ENCODE assay signal across 28 cellular contexts in genomic region chr1:28551381-28551780, GRCh38. TPM values are rescaled to one million over a fixed set of nuclear protein-coding genes. Genes with fewer than 3 reads are reported as not detected.
A peak's percentile ranks its signal among the peaks of the same experiment; 100 is the strongest.
DNase-seq lines count a peak whose midpoint lies in the region; ATAC-seq and TF ChIP-seq lines count a peak whose summit lies in the region.
"Had no signal": no experiment of that assay in that cellular context is flagged by ENCODE, and none has a peak within 500 bp of the region (broad histone marks: within the 10 kb centered on the region; RNA-seq: fewer than 3 reads in every experiment).

No MANE protein-coding gene starts in this region.

- peak overlapping the region in 1 of 7 donors; percentile 3 for H3K4me3 Mint-ChIP-seq in CD8-positive, alpha-beta memory T cell
- peak overlapping the region; percentile 5 for H3K4me3 Mint-ChIP-seq in activated T-helper 1 cell treated with anti-CD3 and anti-CD28 coated beads, Interleukin-12 subunit alpha, Interleukin-12 subunit beta, Interleukin-2, Interleukin-4 antibody, amounts not matched to agents 30 ng/mL and 10 ng/mL and 1 ng/mL, durations not matched to agents 14 hours and 24 hours and 36 hours
- H3K4me3 Mint-ChIP-seq in stimulated activated naive B cell treated with anti-CD40 and anti-IgM and Interleukin-4, amounts not matched to agents 10 μg/mL and 1 μg/mL and 100 μg/mL, for 72 hours = no peak overlapping the region

- H3K4me1 ChIP-seq in CD8-positive, alpha-beta memory T cell (ENCODE audit: insufficient read depth, low read length) = peaks cover 19% of the 10 kb centered on the region
- peaks cover 2 to 6% of the 10 kb centered on the region in 2 donors for H3K4me1 ChIP-seq in mucosa of rectum (ENCODE audit: control insufficient read depth in 2 of 2, insufficient read depth in 2 of 2, low read length in 2 of 2)

- H3K4me3 ChIP-seq in CD8-positive, alpha-beta memory T cell (ENCODE audit: low read length) = no peak overlapping the region
- H3K4me3 ChIP-seq in mucosa of rectum (ENCODE audit: low read length in 2 of 2) = peak overlapping the region in 1 of 2 donors; percentile 16
- H3K4me3 ChIP-seq: GM12878 had no signal

- H3K27ac ChIP-seq in 22Rv1 (peak overlapping the region; percentile 89; the same call in 1 of the 2 replicates), mucosa of rectum (ENCODE audit: low read depth in 2 of 2, low read length in 2 of 2) (peak overlapping the region; percentile 7 to 48)
- no peak overlapping the region for H3K27ac ChIP-seq in CD8-positive, alpha-beta memory T cell (ENCODE audit: low read depth, low read length)
- H3K27ac ChIP-seq: left lung had no signal

- CTCF ChIA-PET in CD8-positive, alpha-beta memory T cell (lab: Charles Lee) = interaction anchor here (1.1 to 1.5 kb wide), 2 partner anchors 33 to 185 kb away, joined by 4 read pairs; partner anchors contain the start of gene YTHDF2

- peaks cover 0 to 24% (median 0%) of the 10 kb centered on the region in 3 donors for H3K36me3 Mint-ChIP-seq in CD8-positive, alpha-beta memory T cell
- H3K36me3 Mint-ChIP-seq in activated T-helper 1 cell treated with anti-CD3 and anti-CD28 coated beads, Interleukin-12 subunit alpha, Interleukin-12 subunit beta, Interleukin-2, Interleukin-4 antibody, amounts not matched to agents 30 ng/mL and 10 ng/mL and 1 ng/mL, durations not matched to agents 14 hours and 24 hours and 36 hours (ENCODE audit: low read depth) = peaks cover 8% of the 10 kb centered on the region
- H3K36me3 Mint-ChIP-seq in stimulated activated naive B cell treated with anti-CD40 and anti-IgM and Interleukin-4, amounts not matched to agents 10 μg/mL and 1 μg/mL and 100 μg/mL, for 72 hours = peaks cover 7 to 9% of the 10 kb centered on the region in 2 donors

- H3K9me3 Mint-ChIP-seq in CD8-positive, alpha-beta memory T cell = no peaks in the 10 kb centered on the region
- no peaks in the 10 kb centered on the region for H3K9me3 Mint-ChIP-seq in activated T-helper 1 cell treated with anti-CD3 and anti-CD28 coated beads, Interleukin-12 subunit alpha, Interleukin-12 subunit beta, Interleukin-2, Interleukin-4 antibody, amounts not matched to agents 30 ng/mL and 10 ng/mL and 1 ng/mL, durations not matched to agents 14 hours and 24 hours and 36 hours
- no peaks in the 10 kb centered on the region for H3K9me3 Mint-ChIP-seq in stimulated activated naive B cell treated with anti-CD40 and anti-IgM and Interleukin-4, amounts not matched to agents 10 μg/mL and 1 μg/mL and 100 μg/mL, for 72 hours
- H3K9me3 Mint-ChIP-seq: activated B cell treated with CpG ODN at 0.5 μM for 24 hours; central memory CD8-positive, alpha-beta T cell; naive B cell had no signal

- H3K9me3 ChIP-seq in CD8-positive, alpha-beta memory T cell (ENCODE audit: low read length) = no peaks in the 10 kb centered on the region
- no peaks in the 10 kb centered on the region for H3K9me3 ChIP-seq in mucosa of rectum (ENCODE audit: control insufficient read depth in 2 of 2, low read length in 2 of 2)
- H3K9me3 ChIP-seq: gastroesophageal sphincter, left lung, upper lobe of left lung had no signal

- no peak for ATAC-seq in stimulated activated naive B cell treated with anti-CD40 and anti-IgM and Interleukin-4, amounts not matched to agents 10 μg/mL and 1 μg/mL and 100 μg/mL, for 72 hours (replicated peaks)
- ATAC-seq: gastroesophageal sphincter, GM12878, HepG2, left lung, Panc1 had no signal

- no peaks in the 10 kb centered on the region for H3K27me3 ChIP-seq in CD8-positive, alpha-beta memory T cell (ENCODE audit: insufficient read depth, low read length, poor library complexity, severe bottlenecking)
- no peaks in the 10 kb centered on the region for H3K27me3 ChIP-seq in mucosa of rectum (ENCODE audit: control insufficient read depth in 2 of 2, insufficient read depth in 2 of 2, low read length in 2 of 2)
- H3K27me3 ChIP-seq: dorsolateral prefrontal cortex, gastroesophageal sphincter, left lung, upper lobe of left lung had no signal

- POLR2A ChIA-PET in CD8-positive, alpha-beta memory T cell (lab: Charles Lee) = interaction anchor here (0.5 to 4.6 kb wide), 4 partner anchors 29 to 185 kb away, joined by 3 to 59 read pairs (median 4); partner anchors contain the start of genes RNU11 and YTHDF2

- H3K4me1 Mint-ChIP-seq in CD8-positive, alpha-beta memory T cell = peaks cover 20 to 37% (median 21%) of the 10 kb centered on the region in 3 donors
- peaks cover 18% of the 10 kb centered on the region for H3K4me1 Mint-ChIP-seq in activated T-helper 1 cell treated with anti-CD3 and anti-CD28 coated beads, Interleukin-12 subunit alpha, Interleukin-12 subunit beta, Interleukin-2, Interleukin-4 antibody, amounts not matched to agents 30 ng/mL and 10 ng/mL and 1 ng/mL, durations not matched to agents 14 hours and 24 hours and 36 hours (ENCODE audit: low read depth)
- peaks cover 0 to 19% of the 10 kb centered on the region in 2 donors for H3K4me1 Mint-ChIP-seq in stimulated activated naive B cell treated with anti-CD40 and anti-IgM and Interleukin-4, amounts not matched to agents 10 μg/mL and 1 μg/mL and 100 μg/mL, for 72 hours

- peaks cover 4% of the 10 kb centered on the region for H3K36me3 ChIP-seq in CD8-positive, alpha-beta memory T cell (ENCODE audit: insufficient read depth, low read length)
- peaks cover 0 to 7% of the 10 kb centered on the region in 2 donors for H3K36me3 ChIP-seq in mucosa of rectum (ENCODE audit: control insufficient read depth in 2 of 2, insufficient read depth in 2 of 2, low read length in 2 of 2)

- no peaks in the 10 kb centered on the region for H3K27me3 Mint-ChIP-seq in CD8-positive, alpha-beta memory T cell
- H3K27me3 Mint-ChIP-seq in activated T-helper 1 cell treated with anti-CD3 and anti-CD28 coated beads, Interleukin-12 subunit alpha, Interleukin-12 subunit beta, Interleukin-2, Interleukin-4 antibody, amounts not matched to agents 30 ng/mL and 10 ng/mL and 1 ng/mL, durations not matched to agents 14 hours and 24 hours and 36 hours (ENCODE audit: insufficient read depth) = no peaks in the 10 kb centered on the region
- H3K27me3 Mint-ChIP-seq in stimulated activated naive B cell treated with anti-CD40 and anti-IgM and Interleukin-4, amounts not matched to agents 10 μg/mL and 1 μg/mL and 100 μg/mL, for 72 hours = no peaks in the 10 kb centered on the region
- H3K27me3 Mint-ChIP-seq: activated B cell treated with CpG ODN at 0.5 μM for 24 hours; central memory CD8-positive, alpha-beta T cell; naive B cell had no signal

- no peak for TF ChIP-seq CTCF in 22Rv1 (IDR thresholded peaks at IDR 0.05)

- intact Hi-C loops in activated T-helper 1 cell treated with anti-CD3 and anti-CD28 coated beads, Interleukin-12 subunit alpha, Interleukin-12 subunit beta, Interleukin-2, Interleukin-4 antibody, amounts not matched to agents 30 ng/mL and 10 ng/mL and 1 ng/mL, durations not matched to agents 14 hours and 24 hours and 36 hours (cut with micrococcal nuclease) = loop anchor here (5.0 kb wide), 2 partner anchors 304 to 1209 kb away; partner anchors contain the start of gene SYTL1

- no peak for DNase-seq in CD8-positive, alpha-beta memory T cell
- DNase-seq in activated T-helper 1 cell treated with anti-CD3 and anti-CD28 coated beads, Interleukin-12 subunit alpha, Interleukin-12 subunit beta, Interleukin-2, Interleukin-4 antibody, amounts not matched to agents 30 ng/mL and 10 ng/mL and 1 ng/mL, durations not matched to agents 14 hours and 24 hours and 36 hours (ENCODE audit: low spot score) = no peak
- DNase-seq in T-helper 9 cell = no peak
- DNase-seq in NCI-H2029 treated with DMSO at 0.1 percent for 48 hours (lab: John Stamatoyannopoulos, UW) = no peak
- no peak for DNase-seq in stimulated activated naive B cell treated with anti-CD40 and anti-IgM and Interleukin-4, amounts not matched to agents 10 μg/mL and 1 μg/mL and 100 μg/mL, for 72 hours
- no peak for DNase-seq in HUDEP-2 (lab: John Stamatoyannopoulos, UW; ENCODE audit: unreplicated experiment in 76 of 76)
- DNase-seq: ACHN; activated B cell treated with CpG ODN at 0.5 μM for 24 hours; activated CD4-positive, alpha-beta T cell treated with anti-CD3 and anti-CD28 coated beads, Interleukin-2, amount 50 U/mL, for 1 hour; activated CD8-positive, alpha-beta memory T cell treated with anti-CD3 and anti-CD28 coated beads, Interleukin-2, amount 50 U/mL, for 4 hours; dorsolateral prefrontal cortex; hippocampal formation; left lung; naive B cell; NCI-H1092; NCI-H1694 treated with DMSO at 0.1 percent for 48 hours; NCI-H2171; NCI-H510A; SHP77; stimulated activated CD4-positive, alpha-beta T cell treated with anti-CD3 and anti-CD28 coated beads, Interleukin-2, amount 100 ng/mL, for 24 hours; upper lobe of left lung had no signal

- H3K9ac ChIP-seq in mucosa of rectum (ENCODE audit: low read depth in 1 of 2, low read length in 2 of 2) = peak overlapping the region in 1 of 2 donors; percentile 42

- peak overlapping the region in 7 of 8 donors; percentile 63 to 99 (median 94) for H3K27ac Mint-ChIP-seq in CD8-positive, alpha-beta memory T cell
- H3K27ac Mint-ChIP-seq in activated T-helper 1 cell treated with anti-CD3 and anti-CD28 coated beads, Interleukin-12 subunit alpha, Interleukin-12 subunit beta, Interleukin-2, Interleukin-4 antibody, amounts not matched to agents 30 ng/mL and 10 ng/mL and 1 ng/mL, durations not matched to agents 14 hours and 24 hours and 36 hours = no peak overlapping the region
- no peak overlapping the region for H3K27ac Mint-ChIP-seq in stimulated activated naive B cell treated with anti-CD40 and anti-IgM and Interleukin-4, amounts not matched to agents 10 μg/mL and 1 μg/mL and 100 μg/mL, for 72 hours

RNA-seq across cellular contexts. Expression of gene TRNAU1AP, which starts 1.5 kb away (rescaled TPM):
- 10 to 100 TPM; 46.0 to 49.6 TPM for total RNA-seq in CD8-positive, alpha-beta memory T cell
- 26.6 TPM for polyA plus RNA-seq in CD8-positive, alpha-beta memory T cell
- 40.2 and 41.0 TPM in 2 replicates for total RNA-seq in activated T-helper 1 cell treated with anti-CD3 and anti-CD28 coated beads, Interleukin-12 subunit alpha, Interleukin-12 subunit beta, Interleukin-2, Interleukin-4 antibody, amounts not matched to agents 30 ng/mL and 10 ng/mL and 1 ng/mL, durations not matched to agents 14 hours and 24 hours and 36 hours

RNA-seq across cellular contexts. Expression of gene RAB42, which starts 40.7 kb away (rescaled TPM):
- under 1 TPM; 0.35 to 0.47 TPM for total RNA-seq in CD8-positive, alpha-beta memory T cell
- polyA plus RNA-seq in CD8-positive, alpha-beta memory T cell = not detected
- 0.27 TPM in 1 of 2 replicates, not detected in the other for total RNA-seq in activated T-helper 1 cell treated with anti-CD3 and anti-CD28 coated beads, Interleukin-12 subunit alpha, Interleukin-12 subunit beta, Interleukin-2, Interleukin-4 antibody, amounts not matched to agents 30 ng/mL and 10 ng/mL and 1 ng/mL, durations not matched to agents 14 hours and 24 hours and 36 hours

RNA-seq across cellular contexts. Expression of gene RCC1, which starts 45.5 kb away (rescaled TPM):
- 100 to 1,000 TPM; 115 to 116 TPM for total RNA-seq in CD8-positive, alpha-beta memory T cell
- 14.0 TPM for polyA plus RNA-seq in CD8-positive, alpha-beta memory T cell
- total RNA-seq in activated T-helper 1 cell treated with anti-CD3 and anti-CD28 coated beads, Interleukin-12 subunit alpha, Interleukin-12 subunit beta, Interleukin-2, Interleukin-4 antibody, amounts not matched to agents 30 ng/mL and 10 ng/mL and 1 ng/mL, durations not matched to agents 14 hours and 24 hours and 36 hours = 130 and 135 TPM in 2 replicates

Comparison
In these comparisons a context has a peak if more than half of its experiments do, and no peak if none do; other contexts are left out.
1. H3K27ac Mint-ChIP-seq: peak in CD8-positive, alpha-beta memory T cell (7 of 8); none in activated T-helper 1 cell treated with anti-CD3 and anti-CD28 coated beads, Interleukin-12 subunit alpha, Interleukin-12 subunit beta, Interleukin-2, Interleukin-4 antibody, amounts not matched to agents 30 ng/mL and 10 ng/mL and 1 ng/mL, durations not matched to agents 14 hours and 24 hours and 36 hours (single experiment) and stimulated activated naive B cell treated with anti-CD40 and anti-IgM and Interleukin-4, amounts not matched to agents 10 μg/mL and 1 μg/mL and 100 μg/mL, for 72 hours (single experiment).